Comparison of ENCODE assay signal across 8 cellular contexts in genomic region chr19:41297628-41298326, GRCh38. TPM values are rescaled to one million over a fixed set of nuclear protein-coding genes. Genes with fewer than 3 reads are reported as not detected.
DNase-seq lines count a peak whose midpoint lies in the region; ATAC-seq, FAIRE-seq and TF ChIP-seq lines count a peak whose summit lies in the region.

No MANE protein-coding gene starts in this region.

- no peaks in the 10 kb centered on the region for H3K9me2 ChIP-seq in neural cell (ENCODE audit: insufficient read depth, low read length)

- no peak for TF ChIP-seq CTCF in K562 (IDR thresholded peaks at IDR 0.05 in 2 of 3, conservative IDR thresholded peaks at IDR 0.05 in 1 of 3; ENCODE audit: insufficient read depth in 2 of 3, low read depth in 1 of 3, low read length in 3 of 3)
- no peak for TF ChIP-seq CTCF in neural cell (IDR thresholded peaks at IDR 0.05; ENCODE audit: poor library complexity, severe bottlenecking)

- H3K4me3 ChIP-seq in K562 (no peak overlapping the region), neural cell (ENCODE audit: low read length) (no peak overlapping the region)

- intact Hi-C loops in K562 (cut with micrococcal nuclease), result no loop called here

- POLR2A ChIA-PET in K562 (lab: Yijun Ruan, JAX), result interaction anchor here (1.1 to 1.8 kb wide), 6 partner anchors 9 to 35 kb away, joined by 3 to 6 read pairs (median 4); no protein-coding TSS in a partner anchor

- peaks cover 70% of the 10 kb centered on the region for H3K4me1 Mint-ChIP-seq in activated naive CD4-positive, alpha-beta T cell treated with anti-CD3 and anti-CD28 coated beads, Interleukin-2, amount 10 ng/mL, durations not matched to agents 7 days and 5 days

- TF ChIP-seq RAD21 in K562 (CRISPR knock-in tag; conservative IDR thresholded peaks at IDR 0.05 in 1 of 2, IDR thresholded peaks at IDR 0.05 in 1 of 2) (no peak), neural cell (conservative IDR thresholded peaks at IDR 0.05) (no peak)

- 83% methylated on average over 7 of the region's 7 CpGs for WGBS in K562 (ENCODE audit: insufficient coverage, low coverage, missing lambda C conversion rate)

- H3K79me2 ChIP-seq in K562 (ENCODE audit: control insufficient read depth, insufficient read depth, low read length) (peaks cover 6% of the 10 kb centered on the region; the same call in 1 of the 3 replicates), neural cell (replicated peaks; ENCODE audit: insufficient read depth, low read length) (no peaks in the 10 kb centered on the region)

- no peak overlapping the region for H3K9ac ChIP-seq in K562 (ENCODE audit: insufficient read depth in 1 of 2, low read depth in 2 of 2, low read length in 2 of 2)
- H3K9ac ChIP-seq in neural cell (ENCODE audit: low read length), result peak overlapping the region; percentile 26

- H3K4me2 ChIP-seq in K562 (ENCODE audit: insufficient read depth, low read length) (no peak overlapping the region), neural cell (ENCODE audit: low read length) (no peak overlapping the region)

- no peaks in the 10 kb centered on the region for H3K9me3 Mint-ChIP-seq in activated naive CD4-positive, alpha-beta T cell treated with anti-CD3 and anti-CD28 coated beads, Interleukin-2, amount 10 ng/mL, durations not matched to agents 7 days and 5 days

- TF ChIP-seq POLR2A in K562 (conservative IDR thresholded peaks at IDR 0.05), result no peak

- H3K27ac ChIP-seq in K562 (ENCODE audit: extremely low read depth, low read depth, low read length) (no peak overlapping the region), neural cell (ENCODE audit: low read length) (peak overlapping the region; percentile 57)

- H3F3A ChIP-seq in neural cell (ENCODE audit: insufficient read depth, low read length, poor library complexity, severe bottlenecking), result no peaks in the 10 kb centered on the region

- no peak for TF ChIP-seq EP300 in K562 (IDR thresholded peaks at IDR 0.05; ENCODE audit: low read length)
- TF ChIP-seq EP300 in neural cell (conservative IDR thresholded peaks at IDR 0.05; ENCODE audit: poor library complexity, severe bottlenecking), result no peak

- no peak for DNase-seq in activated naive CD4-positive, alpha-beta T cell treated with anti-CD3 and anti-CD28 coated beads, Interleukin-2, amount 10 ng/mL, durations not matched to agents 7 days and 5 days
- DNase-seq in activated naive CD4-positive, alpha-beta T cell treated with Interleukin-2 at 50 U/mL for 16 hours, result no peak
- DNase-seq in K562 (ENCODE audit: extremely low read depth in 1 of 4, low spot score in 3 of 4) (no peak), DMS 273 (lab: John Stamatoyannopoulos, UW; ENCODE audit: unreplicated experiment) (no peak), DMS79 (lab: John Stamatoyannopoulos, UW) (no peak), RPMI8226 (no peak)

- no peaks in the 10 kb centered on the region for H3K9me1 ChIP-seq in K562 (ENCODE audit: control insufficient read depth, insufficient read depth, low read length)

- H3K4me1 ChIP-seq in K562 (replicated peaks in 1 of 2; ENCODE audit: control insufficient read depth in 2 of 2, insufficient read depth in 2 of 2, low read length in 2 of 2), result no peaks in the 10 kb centered on the region

- peaks cover 7% of the 10 kb centered on the region; the same call in 1 of the 2 replicates for H4K20me1 ChIP-seq in K562 (replicated peaks; ENCODE audit: control insufficient read depth, insufficient read depth, low read length)
- H4K20me1 ChIP-seq in neural cell (ENCODE audit: insufficient read depth), result no peaks in the 10 kb centered on the region

- FAIRE-seq in K562 (lab: Jason Lieb, UNC), result no peak

- ATAC-seq in HG03139 (IDR thresholded peaks at IDR 0.05; ENCODE audit: unreplicated experiment) (peak; percentile 60), K562 (no peak)

- H3K9me3 ChIP-seq in K562 (replicated peaks; ENCODE audit: control insufficient read depth, insufficient read depth, low read depth, low read length) (no peaks in the 10 kb centered on the region), neural cell (ENCODE audit: low read length) (no peaks in the 10 kb centered on the region)

- H3K27ac Mint-ChIP-seq in activated naive CD4-positive, alpha-beta T cell treated with anti-CD3 and anti-CD28 coated beads, Interleukin-2, amount 10 ng/mL, durations not matched to agents 7 days and 5 days, result peak overlapping the region; percentile 64

- H3K36me3 ChIP-seq in K562 (ENCODE audit: control insufficient read depth, insufficient read depth, low read length) (peaks cover 100% of the 10 kb centered on the region), neural cell (ENCODE audit: insufficient read depth, low read length) (peaks cover 7% of the 10 kb centered on the region)

- BruUV-seq in K562 (replicated peaks; lab: Mats Ljungman, UMichigan), result TSS peak; percentile 15

- H3K36me3 Mint-ChIP-seq in activated naive CD4-positive, alpha-beta T cell treated with anti-CD3 and anti-CD28 coated beads, Interleukin-2, amount 10 ng/mL, durations not matched to agents 7 days and 5 days, result peaks cover 85% of the 10 kb centered on the region

- CTCF ChIA-PET in activated naive CD4-positive, alpha-beta T cell treated with anti-CD3 and anti-CD28 coated beads, Interleukin-2, amount 10 ng/mL, durations not matched to agents 7 days and 5 days (lab: Charles Lee), result interaction anchor here (0.5 to 2.9 kb wide), 4 partner anchors 12 to 90 kb away, joined by 3 to 20 read pairs (median 4); partner anchors contain the start of gene CCDC97
- CTCF ChIA-PET in K562 (lab: Yijun Ruan, JAX; ENCODE audit: low intra/inter-chr PET ratio), result no interaction called here

- no peak overlapping the region for H2AFZ ChIP-seq in K562 (ENCODE audit: low read depth, low read length)
- H2AFZ ChIP-seq in neural cell (ENCODE audit: low read depth, low read length), result no peak overlapping the region

- no peak overlapping the region for H3K4me3 Mint-ChIP-seq in activated naive CD4-positive, alpha-beta T cell treated with anti-CD3 and anti-CD28 coated beads, Interleukin-2, amount 10 ng/mL, durations not matched to agents 7 days and 5 days

- H3K27me3 ChIP-seq in K562 (ENCODE audit: control insufficient read depth in 2 of 2, insufficient read depth in 2 of 2, low read length in 2 of 2), result no peaks in the 10 kb centered on the region
- no peaks in the 10 kb centered on the region for H3K27me3 ChIP-seq in neural cell (ENCODE audit: insufficient read depth, low read depth, low read length)

- H3K27me3 Mint-ChIP-seq in activated naive CD4-positive, alpha-beta T cell treated with anti-CD3 and anti-CD28 coated beads, Interleukin-2, amount 10 ng/mL, durations not matched to agents 7 days and 5 days, result no peaks in the 10 kb centered on the region

- in situ Hi-C loops in K562 (cut with MboI), result no loop called here

RNA-seq across cellular contexts. Expression of gene CCDC97, which starts 12.2 kb away (rescaled TPM):
- total RNA-seq in K562 (2011; cell fraction: chromatin; rRNA removed; ENCODE audit: low replicate concordance), result 9.7 and 23.9 TPM in 2 replicates
- total RNA-seq in K562 (2011; cell fraction: nucleolus; rRNA removed), result 14.2 and 16.3 TPM in 2 replicates
- 17.3 and 25.1 TPM in 2 replicates for total RNA-seq in K562 (2011; cell fraction: nucleoplasm; rRNA removed)
- total RNA-seq in K562 (2014; rRNA removed), result 8.0 and 10.8 TPM in 2 replicates
- 2.2 and 3.3 TPM in 2 replicates for total RNA-seq in K562 (2014; rRNA removed; fragmentation: Illumina TruSeq; extraction: Trizol)
- 5.5 and 7.0 TPM in 2 replicates for total RNA-seq in K562 (2015; rRNA removed; fragmentation: Illumina TruSeq; extraction: Trizol)
- 16.5 and 18.0 TPM in 2 replicates for total RNA-seq in K562 (2021)
- 3.6 and 5.0 TPM in 2 replicates for polyA plus RNA-seq in K562 (2011; rRNA removed)
- 6.2 and 8.2 TPM in 2 replicates for polyA plus RNA-seq in K562 (2011; cell fraction: cytosol; rRNA removed)
- polyA plus RNA-seq in K562 (2011; cell fraction: nucleus; rRNA removed), result 4.3 and 6.3 TPM in 2 replicates
- polyA plus RNA-seq in K562 (2012), result 10.0 and 27.9 TPM in 2 replicates
- 9.8 and 13.2 TPM in 2 replicates for polyA plus RNA-seq in K562 (2014; fragmentation: Illumina TruSeq; extraction: Trizol)
- under 1 TPM; 0.60 to 0.79 TPM for polyA plus RNA-seq in K562 (2014; fragmentation: Nextera tagmentation; extraction: Ambion mirVana)
- 8.8 and 11.3 TPM in 2 replicates for polyA plus RNA-seq in K562 (2014; rRNA removed)
- polyA minus RNA-seq in K562 (2011; rRNA and poly(A)+ RNA removed), result 3.7 and 4.4 TPM in 2 replicates
- 3.2 and 4.2 TPM in 2 replicates for polyA minus RNA-seq in K562 (2011; cell fraction: cytosol; rRNA and poly(A)+ RNA removed)
- polyA minus RNA-seq in K562 (2011; cell fraction: nucleus; rRNA and poly(A)+ RNA removed), result 6.8 and 8.3 TPM in 2 replicates
- polyA plus RNA-seq in neural cell, result 4.9 and 5.5 TPM in 2 replicates
- polyA minus RNA-seq in neural cell, result 8.1 and 10.2 TPM in 2 replicates

RNA-seq across cellular contexts. Expression of gene HNRNPUL1, which starts 33.6 kb away (rescaled TPM):
- 232 and 237 TPM in 2 replicates for total RNA-seq in K562 (2011; cell fraction: chromatin; rRNA removed; ENCODE audit: low replicate concordance)
- 95.1 and 105 TPM in 2 replicates for total RNA-seq in K562 (2011; cell fraction: nucleolus; rRNA removed)
- 117 and 149 TPM in 2 replicates for total RNA-seq in K562 (2011; cell fraction: nucleoplasm; rRNA removed)
- total RNA-seq in K562 (2014; rRNA removed) (85.0 and 99.3 TPM in 2 replicates), K562 (2014; rRNA removed; fragmentation: Illumina TruSeq; extraction: Trizol) (69.9 and 78.2 TPM in 2 replicates), K562 (2015; rRNA removed; fragmentation: Illumina TruSeq; extraction: Trizol) (85.9 and 88.7 TPM in 2 replicates), K562 (2021) (196 and 211 TPM in 2 replicates)
- polyA plus RNA-seq in K562 (2011; rRNA removed) (39.2 and 59.3 TPM in 2 replicates), K562 (2014; fragmentation: Illumina TruSeq; extraction: Trizol) (138 and 160 TPM in 2 replicates), K562 (2014; fragmentation: Nextera tagmentation; extraction: Ambion mirVana) (1 to 10 TPM; 7.3 to 9.4 TPM), K562 (2014; rRNA removed) (93.8 and 107 TPM in 2 replicates), neural cell (34.6 and 38.3 TPM in 2 replicates)
- polyA plus RNA-seq in K562 (2011; cell fraction: cytosol; rRNA removed), result 36.1 and 60.0 TPM in 2 replicates
- polyA plus RNA-seq in K562 (2011; cell fraction: nucleus; rRNA removed), result 43.7 and 55.9 TPM in 2 replicates
- polyA plus RNA-seq in K562 (2012), result 121 and 132 TPM in 2 replicates
- 53.3 and 64.4 TPM in 2 replicates for polyA minus RNA-seq in K562 (2011; rRNA and poly(A)+ RNA removed)
- 50.4 and 56.1 TPM in 2 replicates for polyA minus RNA-seq in K562 (2011; cell fraction: cytosol; rRNA and poly(A)+ RNA removed)
- 40.3 and 68.6 TPM in 2 replicates for polyA minus RNA-seq in K562 (2011; cell fraction: nucleus; rRNA and poly(A)+ RNA removed)
- 75.0 and 77.7 TPM in 2 replicates for polyA minus RNA-seq in neural cell

RNA-seq across cellular contexts. Expression of gene TGFB1, which starts 55.9 kb away (rescaled TPM):
- total RNA-seq in K562 (2011; cell fraction: chromatin; rRNA removed; ENCODE audit: low replicate concordance), result 64.3 and 157 TPM in 2 replicates
- 136 and 144 TPM in 2 replicates for total RNA-seq in K562 (2011; cell fraction: nucleolus; rRNA removed)
- total RNA-seq in K562 (2011; cell fraction: nucleoplasm; rRNA removed), result 124 and 158 TPM in 2 replicates
- total RNA-seq in K562 (2014; rRNA removed) (18.6 and 25.8 TPM in 2 replicates), K562 (2014; rRNA removed; fragmentation: Illumina TruSeq; extraction: Trizol) (10.4 and 12.3 TPM in 2 replicates), K562 (2015; rRNA removed; fragmentation: Illumina TruSeq; extraction: Trizol) (14.7 and 17.2 TPM in 2 replicates), K562 (2021) (131 and 159 TPM in 2 replicates)
- polyA plus RNA-seq in K562 (2011; rRNA removed) (11.8 and 13.4 TPM in 2 replicates), K562 (2014; fragmentation: Illumina TruSeq; extraction: Trizol) (45.7 and 64.4 TPM in 2 replicates), K562 (2014; fragmentation: Nextera tagmentation; extraction: Ambion mirVana) (under 1 TPM; 0.24 to 0.77 TPM), K562 (2014; rRNA removed) (35.2 and 37.8 TPM in 2 replicates), neural cell (0.10 TPM in 1 of 2 replicates, not detected in the other)
- polyA plus RNA-seq in K562 (2011; cell fraction: cytosol; rRNA removed), result 15.8 and 29.1 TPM in 2 replicates
- 32.7 and 67.7 TPM in 2 replicates for polyA plus RNA-seq in K562 (2011; cell fraction: nucleus; rRNA removed)
- 114 and 117 TPM in 2 replicates for polyA plus RNA-seq in K562 (2012)
- 8.5 and 9.4 TPM in 2 replicates for polyA minus RNA-seq in K562 (2011; rRNA and poly(A)+ RNA removed)
- polyA minus RNA-seq in K562 (2011; cell fraction: cytosol; rRNA and poly(A)+ RNA removed), result 77.3 and 101 TPM in 2 replicates
- polyA minus RNA-seq in K562 (2011; cell fraction: nucleus; rRNA and poly(A)+ RNA removed), result 19.0 and 20.9 TPM in 2 replicates
- polyA minus RNA-seq in neural cell, result 0.73 TPM in 1 of 2 replicates, not detected in the other
